19 cellular contexts compared by ENCODE assay signal in the genomic region with DNA sequence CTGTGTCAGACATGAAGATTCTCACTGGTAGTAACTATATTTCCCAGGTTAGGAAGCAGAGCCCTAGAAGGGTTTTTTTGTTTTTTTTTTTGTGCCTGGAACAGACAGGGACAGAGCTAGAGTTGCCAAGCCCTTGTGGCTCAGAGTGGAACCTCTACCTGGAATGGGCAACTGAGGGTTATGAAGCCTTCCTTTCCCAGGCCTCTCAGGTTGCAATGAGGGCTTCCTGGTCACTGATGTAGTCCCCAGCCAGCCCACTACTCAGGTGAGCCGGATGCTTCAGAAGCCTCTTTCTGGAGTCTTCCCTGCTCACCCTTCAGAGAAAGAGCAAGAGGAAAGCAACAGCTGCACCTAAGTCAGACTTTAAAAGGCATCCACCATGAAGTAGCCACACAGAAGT.
"Had no signal": no experiment of that assay in that cellular context is flagged by ENCODE, and none has a peak within 500 bp of the region (broad histone marks: within the 10 kb centered on the region; RNA-seq: fewer than 3 reads in every experiment).

No MANE protein-coding gene starts in this region.

- H3K27me3 ChIP-seq: colonic mucosa, ovary, suprapubic skin, thyroid gland had no signal

- H3K27me3 Mint-ChIP-seq: naive thymus-derived CD8-positive, alpha-beta T cell; type B pancreatic cell had no signal

- ATAC-seq: left lobe of liver; mucosa of descending colon; naive thymus-derived CD8-positive, alpha-beta T cell; right cardiac atrium; stimulated activated effector memory CD8-positive, alpha-beta T cell treated with anti-CD3 and anti-CD28 coated beads, Interleukin-12 subunit alpha, Interleukin-12 subunit beta, amount 100 ng/mL, for 72 hours; stimulated activated naive CD8-positive, alpha-beta T cell treated with anti-CD3 and anti-CD28 coated beads, Interleukin-15, Interleukin-2, amounts not matched to agents 100 U/mL and 50 U/mL, for 24 hours had no signal

- H3K36me3 Mint-ChIP-seq: stimulated activated effector memory CD8-positive, alpha-beta T cell treated with anti-CD3 and anti-CD28 coated beads, Interleukin-12 subunit alpha, Interleukin-12 subunit beta, amount 100 ng/mL, for 72 hours had no signal

- H3K27ac ChIP-seq: colonic mucosa, ovary, suprapubic skin, thyroid gland had no signal

- DNase-seq: colonic mucosa; dermis blood vessel endothelial cell; effector CD4-positive, alpha-beta T cell; mammary epithelial cell; mucosa of descending colon; naive thymus-derived CD8-positive, alpha-beta T cell; nucleus accumbens; ovary; right cardiac atrium; stimulated activated CD4-positive, alpha-beta T cell treated with anti-CD3 and anti-CD28 coated beads, Interleukin-4, amount 100 ng/mL, for 1 hour; stimulated activated CD8-positive, alpha-beta memory T cell treated with anti-CD3 and anti-CD28 coated beads, Interleukin-4, amount 100 ng/mL, for 48 hours; stimulated activated naive CD8-positive, alpha-beta T cell treated with anti-CD3 and anti-CD28 coated beads, Interleukin-15, Interleukin-2, amounts not matched to agents 100 U/mL and 50 U/mL, for 24 hours; thyroid gland had no signal

- H3K4me3 ChIP-seq: colonic mucosa, mucosa of descending colon, ovary, smooth muscle cell, suprapubic skin, thyroid gland had no signal

- H3K4me3 Mint-ChIP-seq: naive thymus-derived CD8-positive, alpha-beta T cell; neural crest cell; stimulated activated effector memory CD8-positive, alpha-beta T cell treated with anti-CD3 and anti-CD28 coated beads, Interleukin-12 subunit alpha, Interleukin-12 subunit beta, amount 100 ng/mL, for 72 hours; type B pancreatic cell had no signal

- H3K4me1 Mint-ChIP-seq: stimulated activated effector memory CD8-positive, alpha-beta T cell treated with anti-CD3 and anti-CD28 coated beads, Interleukin-12 subunit alpha, Interleukin-12 subunit beta, amount 100 ng/mL, for 72 hours had no signal

- H3K9me3 Mint-ChIP-seq: naive thymus-derived CD8-positive, alpha-beta T cell; neural crest cell; stimulated activated effector memory CD8-positive, alpha-beta T cell treated with anti-CD3 and anti-CD28 coated beads, Interleukin-12 subunit alpha, Interleukin-12 subunit beta, amount 100 ng/mL, for 72 hours; type B pancreatic cell had no signal

- H3K36me3 ChIP-seq: colonic mucosa, ovary, suprapubic skin had no signal

- H3K9me3 ChIP-seq: colonic mucosa, mucosa of descending colon, ovary, suprapubic skin, thyroid gland had no signal

- H3K4me2 ChIP-seq: smooth muscle cell had no signal

- H3K27ac Mint-ChIP-seq: naive thymus-derived CD8-positive, alpha-beta T cell; stimulated activated effector memory CD8-positive, alpha-beta T cell treated with anti-CD3 and anti-CD28 coated beads, Interleukin-12 subunit alpha, Interleukin-12 subunit beta, amount 100 ng/mL, for 72 hours; type B pancreatic cell had no signal

- H3K4me1 ChIP-seq: colonic mucosa had no signal
